8 cellular contexts compared by ENCODE assay signal in genomic region chrX:12977761-12978204, GRCh38. TPM values are rescaled to one million over a fixed set of nuclear protein-coding genes. Genes with fewer than 3 reads are reported as not detected.
A peak's percentile ranks its signal among the peaks of the same experiment; 100 is the strongest.
DNase-seq lines count a peak whose midpoint lies in the region; ATAC-seq, FAIRE-seq and TF ChIP-seq lines count a peak whose summit lies in the region.

No MANE protein-coding gene starts in this region.

- H3K9me3 ChIP-seq in left ventricle myocardium inferior (replicated peaks): no peaks in the 10 kb centered on the region
- no peaks in the 10 kb centered on the region for H3K9me3 ChIP-seq in neutrophil

- DNase-seq in left ventricle myocardium inferior (no peak), Right ventricle myocardium inferior (ENCODE audit: missing footprints) (no peak), HL-60 (ENCODE audit: low read depth in 1 of 2, low spot score in 1 of 2) (no peak), caudate nucleus (lab: John Stamatoyannopoulos, UW) (no peak), urothelium cell line (ENCODE audit: low spot score) (no peak), DMS79 treated with DMSO at 0.1 percent for 48 hours (lab: John Stamatoyannopoulos, UW) (no peak)

- intact Hi-C loops in left ventricle myocardium inferior (cut with micrococcal nuclease): loop anchor here (10.0 kb wide), 1 partner anchor 507 kb away; no protein-coding TSS in a partner anchor
- intact Hi-C loops in Right ventricle myocardium inferior (cut with DNase I): loop anchor here (5.0 to 10.0 kb wide), 3 partner anchors 125 to 677 kb away; partner anchors contain the start of gene TCEANC

- H3K4me3 ChIP-seq in left ventricle myocardium inferior: peak overlapping the region; percentile 80
- no peak overlapping the region for H3K4me3 ChIP-seq in HL-60 (replicated peaks; ENCODE audit: insufficient read depth, low read length)
- H3K4me3 ChIP-seq in neutrophil (ENCODE audit: low read depth in 1 of 2, low read length in 1 of 2): peak overlapping the region; percentile 78 to 89

- peak overlapping the region; percentile 94 for H3K27ac ChIP-seq in left ventricle myocardium inferior (replicated peaks)
- H3K27ac ChIP-seq in HL-60 (replicated peaks): peak overlapping the region; percentile 99
- H3K27ac ChIP-seq in caudate nucleus (ENCODE audit: low read depth, low read length): peak overlapping the region; percentile 18
- H3K27ac ChIP-seq in neutrophil: peak overlapping the region; percentile 99

- TF ChIP-seq CTCF in left ventricle myocardium inferior (IDR thresholded peaks at IDR 0.05; ENCODE audit: borderline replicate concordance): no peak
- no peak for TF ChIP-seq CTCF in HL-60 (IDR thresholded peaks at IDR 0.05; ENCODE audit: insufficient read depth, low read length)
- no peak for TF ChIP-seq CTCF in neutrophil (IDR thresholded peaks at IDR 0.05)

- H3K36me3 ChIP-seq in left ventricle myocardium inferior (peaks cover 8% of the 10 kb centered on the region), neutrophil (peaks cover 15% of the 10 kb centered on the region)

- no peaks in the 10 kb centered on the region for H3K27me3 ChIP-seq in left ventricle myocardium inferior (ENCODE audit: low read depth)
- no peaks in the 10 kb centered on the region for H3K27me3 ChIP-seq in HL-60 (ENCODE audit: insufficient read depth, poor library complexity, severe bottlenecking)
- H3K27me3 ChIP-seq in neutrophil: no peaks in the 10 kb centered on the region

- H3K4me1 ChIP-seq in left ventricle myocardium inferior (peaks cover 7% of the 10 kb centered on the region), neutrophil (ENCODE audit: control insufficient read depth in 1 of 2, insufficient read depth in 1 of 2, low read depth in 1 of 2, low read length in 1 of 2) (peaks cover 41 to 75% of the 10 kb centered on the region in 2 experiments)

- no peak for FAIRE-seq in urothelium cell line (lab: Jason Lieb, UNC)

- no peak for ATAC-seq in Right ventricle myocardium inferior
- no peak for ATAC-seq in HG03460 (IDR thresholded peaks at IDR 0.05; ENCODE audit: unreplicated experiment)

RNA-seq across cellular contexts. Expression of gene TMSB4X, which starts 2.9 kb away (rescaled TPM):
- 955 TPM for total RNA-seq in left ventricle myocardium inferior
- total RNA-seq in Right ventricle myocardium inferior: 1,134 TPM

Comparison
In these comparisons a context has a peak if more than half of its experiments do, and no peak if none do; other contexts are left out.
1. H3K27ac ChIP-seq: peak in every context shown above with its lines; median percentile 99 in HL-60; 99 in neutrophil; 94 in left ventricle myocardium inferior; 18 in caudate nucleus.